8 cellular contexts compared by ENCODE assay signal in the genomic region with DNA sequence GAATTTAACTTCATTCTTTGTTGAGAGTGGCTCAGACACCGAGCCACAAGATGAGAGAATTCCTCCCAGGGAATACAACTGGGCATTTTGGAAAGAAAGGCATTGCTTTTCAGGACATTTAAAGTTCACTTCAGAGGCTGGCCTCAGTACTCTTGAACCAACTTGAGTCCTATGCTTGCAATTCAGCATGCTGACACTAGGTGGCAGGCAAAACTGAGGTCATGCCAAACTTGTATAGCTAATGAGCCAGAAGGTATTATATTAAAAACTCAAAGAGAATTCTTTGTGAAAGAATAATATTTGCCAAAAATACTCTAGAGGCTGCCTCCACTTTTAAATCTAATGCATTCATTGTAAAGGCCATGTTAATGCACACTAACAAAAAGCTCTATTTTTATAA.
DNase-seq lines count a peak whose midpoint lies in the region; TF ChIP-seq lines count a peak whose summit lies in the region.

No MANE protein-coding gene starts in this region.

- H2AFZ ChIP-seq in OCI-LY1 (ENCODE audit: low read length), result no peak overlapping the region

- intact Hi-C loops in head of caudate nucleus (cut with DNase I), result no loop called here

- H3K4me1 ChIP-seq in OCI-LY1 (ENCODE audit: insufficient read depth, low read length, severe bottlenecking), result no peaks in the 10 kb centered on the region

- no peak overlapping the region for H3K4me2 ChIP-seq in OCI-LY1 (ENCODE audit: low read length)

- no peaks in the 10 kb centered on the region for H3K79me2 ChIP-seq in OCI-LY1 (ENCODE audit: insufficient read depth, low read length)

- no peak overlapping the region for H3K4me3 ChIP-seq in OCI-LY1 (ENCODE audit: low read depth, low read length, poor library complexity, severe bottlenecking)
- H3K4me3 ChIP-seq in epithelial cell of proximal tubule (ENCODE audit: low read depth, low read length), result no peak overlapping the region

- H3K27me3 ChIP-seq in OCI-LY1 (ENCODE audit: insufficient read depth, low read length), result no peaks in the 10 kb centered on the region; the same call in 1 of the 2 replicates

- H4K20me1 ChIP-seq in OCI-LY1 (ENCODE audit: insufficient read depth, low read length), result no peaks in the 10 kb centered on the region

- no peaks in the 10 kb centered on the region for H3F3A ChIP-seq in OCI-LY1 (ENCODE audit: insufficient read depth, low read length)

- no peak overlapping the region for H3K9ac ChIP-seq in OCI-LY1 (ENCODE audit: low read length)

- no peaks in the 10 kb centered on the region for H3K36me3 ChIP-seq in OCI-LY1 (ENCODE audit: insufficient read depth, low read length)

- no peaks in the 10 kb centered on the region for H3K9me2 ChIP-seq in OCI-LY1 (ENCODE audit: low read depth, low read length)

- H3K27ac ChIP-seq in OCI-LY1 (ENCODE audit: low read depth, low read length, poor library complexity, severe bottlenecking), result no peak overlapping the region

- DNase-seq in activated CD4-positive, alpha-beta T cell treated with anti-CD3 and anti-CD28 coated beads for 48 hours, result peak; percentile 66
- no peak for DNase-seq in activated CD4-positive, alpha-beta T cell treated with anti-CD3 and anti-CD28 coated beads, Interleukin-2, amount 50 U/mL, for 1 hour
- DNase-seq in epithelial cell of proximal tubule (ENCODE audit: low read depth), result no peak
- peak; percentile 0 to 3 for DNase-seq in stimulated activated CD8-positive, alpha-beta memory T cell treated with anti-CD3 and anti-CD28 coated beads, Interleukin-7, amount 100 ng/mL, for 48 hours (ENCODE audit: extremely low read depth in 1 of 2, low read depth in 1 of 2)
- DNase-seq in head of caudate nucleus, result no peak
- no peak for DNase-seq in activated gamma-delta T cell treated with Interleukin-2 at 50 U/mL for 16 hours
- DNase-seq in OCI-M2 (lab: John Stamatoyannopoulos, UW; ENCODE audit: unreplicated experiment), result no peak

- TF ChIP-seq CTCF in OCI-LY1 (IDR thresholded peaks at IDR 0.05; ENCODE audit: low read length) (peak; percentile 78), epithelial cell of proximal tubule (conservative IDR thresholded peaks at IDR 0.05; ENCODE audit: low read depth, low read length) (peak; percentile 68)

- peaks cover 3% of the 10 kb centered on the region; the same call in 1 of the 2 replicates for H3K9me3 ChIP-seq in OCI-LY1 (ENCODE audit: low read length)

Comparison
In these comparisons a context has a peak if more than half of its experiments do, and no peak if none do; other contexts are left out.
1. DNase-seq: peak in activated CD4-positive, alpha-beta T cell treated with anti-CD3 and anti-CD28 coated beads for 48 hours (single experiment) and stimulated activated CD8-positive, alpha-beta memory T cell treated with anti-CD3 and anti-CD28 coated beads, Interleukin-7, amount 100 ng/mL, for 48 hours (2 of 2); none in activated CD4-positive, alpha-beta T cell treated with anti-CD3 and anti-CD28 coated beads, Interleukin-2, amount 50 U/mL, for 1 hour (single experiment), epithelial cell of proximal tubule (single experiment), head of caudate nucleus (0 of 42), activated gamma-delta T cell treated with Interleukin-2 at 50 U/mL for 16 hours (single experiment) and OCI-M2 (single experiment).